In the genomic region with DNA sequence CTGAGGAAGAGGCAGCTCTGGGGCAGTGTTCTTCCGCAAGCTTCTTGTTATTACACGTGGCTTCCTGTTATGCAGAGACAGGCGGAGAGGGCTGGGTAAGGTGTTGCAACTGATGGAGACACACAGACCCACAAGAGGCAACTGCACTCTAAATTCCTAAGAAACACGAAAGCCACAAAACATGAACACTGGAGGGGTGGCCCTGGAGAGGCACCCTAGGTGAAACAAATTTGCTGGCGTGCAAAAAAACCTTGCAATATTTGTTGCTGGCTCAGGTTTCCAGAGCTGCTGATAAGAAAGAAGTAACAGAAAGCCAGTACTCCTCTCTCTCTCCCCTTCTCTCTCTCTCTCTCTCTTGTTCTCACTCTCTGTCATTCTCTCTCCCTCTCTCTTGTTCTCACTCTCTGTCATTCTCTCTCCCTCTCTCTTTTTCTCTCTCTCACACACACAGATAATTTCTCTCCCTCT, we compare ENCODE assay signal across 8 cellular contexts. TPM values are rescaled to one million over a fixed set of nuclear protein-coding genes. Genes with fewer than 3 reads are reported as not detected.
DNase-seq lines count a peak whose midpoint lies in the region; ATAC-seq, FAIRE-seq and TF ChIP-seq lines count a peak whose summit lies in the region.

No MANE protein-coding gene starts in this region.

- peak; percentile 65 for DNase-seq in mammary epithelial cell
- peak; percentile 60 for DNase-seq in mucosa of gallbladder (ENCODE audit: low spot score)
- DNase-seq in chondrocyte (ENCODE audit: low spot score), result no peak
- no peak for DNase-seq in HTR-8/SVneo (ENCODE audit: insufficient read length, low spot score)
- no peak for DNase-seq in NCI-H2081 treated with DMSO at 0.1 percent for 48 hours (lab: John Stamatoyannopoulos, UW)
- no peak for DNase-seq in NCI-H2081 (lab: John Stamatoyannopoulos, UW)

- dilution Hi-C loops in mammary epithelial cell (cut with HindIII; ENCODE audit: low sequenced_read_pairs), result no loop called here

- H3K9me3 ChIP-seq in mammary epithelial cell (replicated peaks; ENCODE audit: insufficient read depth, low read length), result no peaks in the 10 kb centered on the region

- no peak for TF ChIP-seq CTCF in mammary epithelial cell (conservative IDR thresholded peaks at IDR 0.05 in 1 of 2, IDR thresholded peaks at IDR 0.05 in 1 of 2; ENCODE audit: extremely low read depth in 1 of 2, insufficient read depth in 1 of 2, low read depth in 1 of 2, low read length in 2 of 2)
- TF ChIP-seq CTCF in chondrocyte (IDR thresholded peaks at IDR 0.05), result no peak

- WGBS in mammary epithelial cell (ENCODE audit: low coverage, missing lambda C conversion rate), result 2% methylated on average over 5 of the region's 5 CpGs

- H3K79me2 ChIP-seq in mammary epithelial cell (ENCODE audit: insufficient read depth, low read length), result no peaks in the 10 kb centered on the region

- H3K27ac Mint-ChIP-seq in T-helper 1 cell treated with Interleukin-12 subunit alpha and Interleukin-12 subunit beta and Interleukin-4 antibody, amounts not matched to agents 30 μg/mL and 1 μg/mL, for 36 hours, result peak overlapping the region; percentile 87
- no peak overlapping the region for H3K27ac Mint-ChIP-seq in chondrocyte (ENCODE audit: unreplicated experiment)

- no peaks in the 10 kb centered on the region for H3K36me3 ChIP-seq in mammary epithelial cell (ENCODE audit: insufficient read depth, low read length)

- CTCF ChIA-PET in mammary epithelial cell (lab: Charles Lee; ENCODE audit: low non-redundant PET), result no interaction called here

- peak overlapping the region; percentile 58 for H3K4me2 ChIP-seq in mammary epithelial cell (ENCODE audit: insufficient read depth, low read depth, low read length)

- H3K4me1 Mint-ChIP-seq in T-helper 1 cell treated with Interleukin-12 subunit alpha and Interleukin-12 subunit beta and Interleukin-4 antibody, amounts not matched to agents 30 μg/mL and 1 μg/mL, for 36 hours (ENCODE audit: low read depth), result peaks cover 88% of the 10 kb centered on the region
- H3K4me1 Mint-ChIP-seq in chondrocyte (ENCODE audit: low read depth), result peaks cover 59% of the 10 kb centered on the region

- H3K4me3 Mint-ChIP-seq in T-helper 1 cell treated with Interleukin-12 subunit alpha and Interleukin-12 subunit beta and Interleukin-4 antibody, amounts not matched to agents 30 μg/mL and 1 μg/mL, for 36 hours, result peak overlapping the region; percentile 66
- no peak overlapping the region for H3K4me3 Mint-ChIP-seq in chondrocyte (ENCODE audit: unreplicated experiment)

- H3K4me3 ChIP-seq in mammary epithelial cell (replicated peaks in 1 of 3; ENCODE audit: insufficient read depth in 1 of 3, low read depth in 2 of 3, low read length in 3 of 3), result no peak overlapping the region

- BruUV-seq in mammary epithelial cell (replicated peaks; lab: Mats Ljungman, UMichigan), result no TSS peak

- H3K36me3 Mint-ChIP-seq in T-helper 1 cell treated with Interleukin-12 subunit alpha and Interleukin-12 subunit beta and Interleukin-4 antibody, amounts not matched to agents 30 μg/mL and 1 μg/mL, for 36 hours (ENCODE audit: low read depth), result peaks cover 37% of the 10 kb centered on the region
- H3K36me3 Mint-ChIP-seq in chondrocyte (ENCODE audit: low read depth), result no peaks in the 10 kb centered on the region

- no peaks in the 10 kb centered on the region for H4K20me1 ChIP-seq in mammary epithelial cell (ENCODE audit: insufficient read depth, low read length)

- no peak for FAIRE-seq in HTR-8/SVneo (lab: Jason Lieb, UNC)

- H3K27me3 Mint-ChIP-seq in T-helper 1 cell treated with Interleukin-12 subunit alpha and Interleukin-12 subunit beta and Interleukin-4 antibody, amounts not matched to agents 30 μg/mL and 1 μg/mL, for 36 hours (ENCODE audit: low read depth), result no peaks in the 10 kb centered on the region
- H3K27me3 Mint-ChIP-seq in chondrocyte (ENCODE audit: low read depth), result no peaks in the 10 kb centered on the region

- H3K9ac ChIP-seq in mammary epithelial cell (ENCODE audit: insufficient read depth, low read length), result no peak overlapping the region

- H2AFZ ChIP-seq in mammary epithelial cell (ENCODE audit: low read depth, low read length), result peak overlapping the region; percentile 82

- intact Hi-C loops in mammary epithelial cell (cut with micrococcal nuclease), result loop anchor here (2.0 kb wide), 2 partner anchors 34 to 42 kb away; no protein-coding TSS in a partner anchor

- no peaks in the 10 kb centered on the region for H3K27me3 ChIP-seq in mammary epithelial cell (ENCODE audit: insufficient read depth, low read length)

- in situ Hi-C loops in mammary epithelial cell (cut with MboI; ENCODE audit: low sequenced_read_pairs in 2 of 2), result no loop called here

- no peaks in the 10 kb centered on the region for H3K9me3 Mint-ChIP-seq in T-helper 1 cell treated with Interleukin-12 subunit alpha and Interleukin-12 subunit beta and Interleukin-4 antibody, amounts not matched to agents 30 μg/mL and 1 μg/mL, for 36 hours
- no peaks in the 10 kb centered on the region for H3K9me3 Mint-ChIP-seq in chondrocyte (ENCODE audit: low read depth)

- H3K27ac ChIP-seq in mammary epithelial cell (ENCODE audit: insufficient read depth, low read depth, low read length), result no peak overlapping the region

- ATAC-seq in HG02588 (IDR thresholded peaks at IDR 0.05; ENCODE audit: unreplicated experiment), result peak; percentile 37

- peaks cover 34% of the 10 kb centered on the region for H3K4me1 ChIP-seq in mammary epithelial cell (ENCODE audit: insufficient read depth, low read length)

RNA-seq across cellular contexts. Expression of a gene that starts 31.8 kb away (rescaled TPM):
- total RNA-seq in mammary epithelial cell, result 10 to 100 TPM; 23.3 to 62.3 TPM
- polyA plus RNA-seq in mammary epithelial cell, result 44.5 TPM
- 69.8 TPM for polyA minus RNA-seq in mammary epithelial cell
- 12.6 TPM for total RNA-seq in mucosa of gallbladder
- total RNA-seq in chondrocyte, result 0.31 to 0.50 TPM in 2 of 3 replicates, not detected in the other

Comparison
In these comparisons a context has a peak if more than half of its experiments do, and no peak if none do; other contexts are left out.
1. DNase-seq: peak in mammary epithelial cell (single experiment) and mucosa of gallbladder (single experiment); none in chondrocyte (single experiment), HTR-8/SVneo (single experiment), NCI-H2081 treated with DMSO at 0.1 percent for 48 hours (single experiment) and NCI-H2081 (0 of 2).